Comparison of ENCODE assay signal across 32 cellular contexts in genomic region chr2:72933207-72933606, GRCh38. TPM values are rescaled to one million over a fixed set of nuclear protein-coding genes. Genes with fewer than 3 reads are reported as not detected.
"Had no signal": no experiment of that assay in that cellular context is flagged by ENCODE, and none has a peak within 500 bp of the region (broad histone marks: within the 10 kb centered on the region; RNA-seq: fewer than 3 reads in every experiment).

No MANE protein-coding gene starts in this region.

- H3K4me3 Mint-ChIP-seq: mesothelial cell of epicardium; naive B cell; nephron progenitor cell; stimulated activated naive CD8-positive, alpha-beta T cell treated with anti-CD3 and anti-CD28 coated beads, Interleukin-15, amount 100 ng/mL, for 72 hours had no signal

- H3K9me3 ChIP-seq: gastrocnemius medialis, left lung, mucosa of descending colon, pancreas, suprapubic skin, transverse colon, vagina had no signal

- H3K9me3 Mint-ChIP-seq: mesothelial cell of epicardium; naive B cell; nephron progenitor cell; stimulated activated naive CD8-positive, alpha-beta T cell treated with anti-CD3 and anti-CD28 coated beads, Interleukin-15, amount 100 ng/mL, for 72 hours had no signal

- H3K27ac Mint-ChIP-seq: mesothelial cell of epicardium; naive B cell; nephron progenitor cell; progenitor cell of endocrine pancreas; stimulated activated naive CD8-positive, alpha-beta T cell treated with anti-CD3 and anti-CD28 coated beads, Interleukin-15, amount 100 ng/mL, for 72 hours had no signal

- H3K4me1 ChIP-seq: gastrocnemius medialis, left lung, pancreas had no signal

- ATAC-seq: esophagus mucosa; gastrocnemius medialis; left lung; pancreas; sciatic nerve; stimulated activated naive CD8-positive, alpha-beta T cell treated with anti-CD3 and anti-CD28 coated beads, Interleukin-15, amount 100 ng/mL, for 72 hours had no signal

- H3K27me3 ChIP-seq: pancreas, vagina had no signal

- DNase-seq: effector CD4-positive, alpha-beta T cell; foreskin fibroblast; gastrocnemius medialis; head of caudate nucleus; mesenchymal stem cell; naive B cell; nephron progenitor cell; nucleus accumbens; stimulated activated CD4-positive, alpha-beta T cell treated with anti-CD3 and anti-CD28 coated beads, Interleukin-12 subunit alpha, Interleukin-12 subunit beta, amount 100 ng/mL, for 4 hours; stimulated activated CD4-positive, alpha-beta T cell treated with anti-CD3 and anti-CD28 coated beads, Interleukin-1b, Interleukin-23, amount 100 ng/mL, for 48 hours; stimulated activated CD4-positive, alpha-beta T cell treated with anti-CD3 and anti-CD28 coated beads, Interleukin-4, amount 100 ng/mL, for 1 hour; stimulated activated CD8-positive, alpha-beta memory T cell treated with anti-CD3 and anti-CD28 coated beads, Interleukin-4, amount 100 ng/mL, for 48 hours; stimulated activated naive CD4-positive, alpha-beta T cell; stimulated activated naive CD8-positive, alpha-beta T cell treated with anti-CD3 and anti-CD28 coated beads, Interleukin-15, amount 100 ng/mL, for 72 hours; transverse colon had no signal

- H3K36me3 Mint-ChIP-seq: mesothelial cell of epicardium had no signal

- FAIRE-seq: colon, keratinocyte, pancreas had no signal

- H3K36me3 ChIP-seq: gastrocnemius medialis, left lung, pancreas, suprapubic skin, transverse colon, vagina had no signal

- H3K27ac ChIP-seq: epithelial cell of prostate, gastrocnemius medialis, left lung, pancreas, suprapubic skin, transverse colon, vagina had no signal

- H3K4me1 Mint-ChIP-seq: naive B cell; stimulated activated naive CD8-positive, alpha-beta T cell treated with anti-CD3 and anti-CD28 coated beads, Interleukin-15, amount 100 ng/mL, for 72 hours had no signal

- H3K4me3 ChIP-seq: dorsolateral prefrontal cortex, gastrocnemius medialis, left lung, mucosa of descending colon, pancreas, smooth muscle cell, suprapubic skin, transverse colon, vagina had no signal

- H3K4me2 ChIP-seq: smooth muscle cell had no signal

RNA-seq across cellular contexts. Expression of gene EMX1, which starts 15.9 kb away (rescaled TPM):
- total RNA-seq: esophagus mucosa, gastrocnemius medialis, glomerular endothelial cell, left lung, lung microvascular endothelial cell, mesothelial cell of epicardium, sciatic nerve, smooth muscle cell, suprapubic skin, ureter, vagina had no signal
- polyA plus RNA-seq: keratinocyte, smooth muscle cell had no signal
